ENCODE assay signal across 23 cellular contexts in genomic region chr20:15579703-15580102, GRCh38.
"Had no signal": no experiment of that assay in that cellular context is flagged by ENCODE, and none has a peak within 500 bp of the region (broad histone marks: within the 10 kb centered on the region; RNA-seq: fewer than 3 reads in every experiment).

No MANE protein-coding gene starts in this region.

- ATAC-seq: foreskin keratinocyte; gastroesophageal sphincter; heart left ventricle; left cardiac atrium; left lung; left ventricle myocardium superior; lower lobe of right lung; mucosa of descending colon; naive thymus-derived CD8-positive, alpha-beta T cell had no signal

- H2AFZ ChIP-seq: hepatocyte had no signal

- H3K4me3 ChIP-seq: coronary artery, dorsolateral prefrontal cortex, esophagus muscularis mucosa, gastroesophageal sphincter, heart left ventricle, hepatocyte, left lung, lower lobe of right lung, mucosa of descending colon had no signal

- DNase-seq: dermis blood vessel endothelial cell; dorsolateral prefrontal cortex; effector CD4-positive, alpha-beta T cell; effector memory CD4-positive, alpha-beta T cell; foreskin keratinocyte; heart left ventricle; hypothalamus; left cardiac atrium; left lung; left ventricle myocardium superior; lower lobe of right lung; mesenchymal stem cell; mucosa of descending colon; naive B cell; naive thymus-derived CD8-positive, alpha-beta T cell had no signal

- H3K9me3 ChIP-seq: esophagus muscularis mucosa, gastroesophageal sphincter, heart left ventricle, left lung, lower lobe of right lung, mucosa of descending colon had no signal

- FAIRE-seq: endothelial cell of umbilical vein, frontal cortex, islet of Langerhans, keratinocyte had no signal

- H3K4me1 ChIP-seq: foreskin keratinocyte, heart left ventricle, left lung, lower lobe of right lung had no signal

- H3K27ac ChIP-seq: coronary artery, dorsolateral prefrontal cortex, esophagus muscularis mucosa, foreskin keratinocyte, gastroesophageal sphincter, heart left ventricle, hepatocyte, left lung, lower lobe of right lung had no signal

- H3K4me2 ChIP-seq: hepatocyte had no signal

- H3K27me3 ChIP-seq: dorsolateral prefrontal cortex, esophagus muscularis mucosa, foreskin keratinocyte, gastroesophageal sphincter, heart left ventricle, hepatocyte, left lung had no signal

- H3K36me3 ChIP-seq: esophagus muscularis mucosa, gastroesophageal sphincter, heart left ventricle, left lung, lower lobe of right lung had no signal
